In the genomic region with DNA sequence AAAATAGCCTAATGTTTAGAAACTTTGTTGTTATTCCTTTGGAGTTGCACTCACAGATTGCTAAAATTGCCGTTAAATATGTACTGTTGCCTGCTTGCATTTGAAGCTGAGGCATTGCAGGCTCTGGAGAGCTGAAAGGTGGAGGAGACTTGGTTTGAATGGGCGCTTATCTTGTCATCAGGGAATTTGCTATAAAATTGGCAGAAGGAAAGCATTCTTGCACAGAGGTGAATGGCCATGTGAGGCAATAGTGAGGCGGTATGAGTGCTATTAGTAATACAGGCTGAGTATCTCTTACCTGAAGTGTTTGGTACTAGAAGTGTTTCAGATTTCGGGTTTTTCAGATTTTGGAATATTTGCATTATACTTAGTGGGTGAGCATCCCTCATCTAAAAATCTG, we compare ENCODE assay signal across 24 cellular contexts.
"Had no signal": no experiment of that assay in that cellular context is flagged by ENCODE, and none has a peak within 500 bp of the region (broad histone marks: within the 10 kb centered on the region; RNA-seq: fewer than 3 reads in every experiment).

No MANE protein-coding gene starts in this region.

- H3K4me3 ChIP-seq: esophagus squamous epithelium, heart right ventricle, pancreas, psoas muscle, right atrium auricular region, stomach, tibial artery had no signal

- ATAC-seq: activated naive CD8-positive, alpha-beta T cell treated with anti-CD3 and anti-CD28 coated beads, Interleukin-2, amount 50 U/mL, for 24 hours; activated T-cell treated with anti-CD3 and anti-CD28 coated beads, Interleukin-2, amount 50 U/mL, for 4 hours; heart right ventricle; naive thymus-derived CD4-positive, alpha-beta T cell; pancreas; psoas muscle; stimulated activated naive B cell treated with anti-CD40 and anti-IgM and Interleukin-4, amounts not matched to agents 10 μg/mL and 1 μg/mL and 100 μg/mL, for 72 hours had no signal

- H3K27ac ChIP-seq: epithelial cell of prostate, esophagus squamous epithelium, heart right ventricle, pancreas, psoas muscle, right atrium auricular region, stomach, tibial artery had no signal

- H3K9me3 ChIP-seq: esophagus squamous epithelium, pancreas, psoas muscle, tibial artery had no signal

- DNase-seq: activated CD4-positive, alpha-beta memory T cell treated with anti-CD3 and anti-CD28 coated beads, Interleukin-2, amount 10 ng/mL, durations not matched to agents 7 days and 5 days; activated CD4-positive, alpha-beta T cell treated with anti-CD3 and anti-CD28 coated beads, Interleukin-2, amount 10 ng/mL, durations not matched to agents 24 days and 14 days; activated CD4-positive, CD25-positive, alpha-beta regulatory T cell treated with anti-CD3 and anti-CD28 coated beads, Interleukin-2, amount 50 U/mL, for 72 hours; activated naive CD8-positive, alpha-beta T cell treated with anti-CD3 and anti-CD28 coated beads, Interleukin-2, amount 50 U/mL, for 24 hours; activated T-cell treated with anti-CD3 and anti-CD28 coated beads, Interleukin-2, amount 50 U/mL, for 4 hours; amygdala; central memory CD4-positive, alpha-beta T cell; endodermal cell; esophagus squamous epithelium; foreskin melanocyte; heart right ventricle; midbrain; naive thymus-derived CD4-positive, alpha-beta T cell; nucleus accumbens; pancreas; psoas muscle; stimulated activated CD4-positive, alpha-beta T cell treated with anti-CD3 and anti-CD28 coated beads, Interleukin-15, amount 100 ng/mL, for 24 hours; stimulated activated CD4-positive, alpha-beta T cell treated with anti-CD3 and anti-CD28 coated beads, Interleukin-2, amount 100 ng/mL, for 24 hours; stimulated activated naive B cell treated with anti-CD40 and anti-IgM and Interleukin-4, amounts not matched to agents 10 μg/mL and 1 μg/mL and 100 μg/mL, for 72 hours; stomach; T-helper 1 cell; tibial artery had no signal

- H3K4me1 ChIP-seq: esophagus squamous epithelium, heart right ventricle, pancreas, psoas muscle, right atrium auricular region, stomach, tibial artery had no signal

- H3K27me3 ChIP-seq: esophagus squamous epithelium, heart right ventricle, pancreas, right atrium auricular region, stomach, tibial artery had no signal
